Comparison of ENCODE assay signal across 36 cellular contexts in genomic region chr4:123286903-123287466, GRCh38.
"Had no signal": no experiment of that assay in that cellular context is flagged by ENCODE, and none has a peak within 500 bp of the region (broad histone marks: within the 10 kb centered on the region; RNA-seq: fewer than 3 reads in every experiment).

No MANE protein-coding gene starts in this region.

- H3K4me1 ChIP-seq: body of pancreas, breast epithelium had no signal

- DNase-seq: activated B cell treated with CpG ODN at 0.5 μM for 24 hours; activated CD4-positive, alpha-beta memory T cell treated with anti-CD3 and anti-CD28 coated beads for 36 hours; activated CD4-positive, alpha-beta T cell treated with anti-CD3 and anti-CD28 coated beads for 4 hours; activated CD4-positive, alpha-beta T cell treated with anti-CD3 and anti-CD28 coated beads, Interleukin-2, amount 10 ng/mL, durations not matched to agents 24 days and 14 days; activated CD4-positive, alpha-beta T cell treated with anti-CD3 and anti-CD28 coated beads, Interleukin-2, amount 50 U/mL, for 1 hour; activated CD4-positive, alpha-beta T cell treated with anti-CD3 and anti-CD28 coated beads, Interleukin-2, amount 50 U/mL, for 4 hours; activated CD4-positive, CD25-positive, alpha-beta regulatory T cell treated with anti-CD3 and anti-CD28 coated beads, Interleukin-2, amount 50 U/mL, for 72 hours; activated CD8-positive, alpha-beta memory T cell treated with anti-CD3 and anti-CD28 coated beads, Interleukin-2, amount 50 U/mL, for 4 hours; activated CD8-positive, alpha-beta T cell treated with anti-CD3 and anti-CD28 coated beads for 36 hours; activated effector memory CD4-positive, alpha-beta T cell treated with anti-CD3 and anti-CD28 coated beads, Interleukin-2, amount 50 U/mL, for 16 hours; activated gamma-delta T cell treated with Interleukin-2 at 50 U/mL for 16 hours; activated naive CD4-positive, alpha-beta T cell; activated naive CD4-positive, alpha-beta T cell treated with anti-CD3 and anti-CD28 coated beads for 36 hours; activated naive CD4-positive, alpha-beta T cell treated with anti-CD3 and anti-CD28 coated beads, Interleukin-2, amount 50 U/mL, for 16 hours; activated naive CD8-positive, alpha-beta T cell treated with anti-CD3 and anti-CD28 coated beads for 36 hours; activated T-cell treated with anti-CD3 and anti-CD28 coated beads for 4 hours; activated T-cell treated with anti-CD3 and anti-CD28 coated beads, Interleukin-2, amount 50 U/mL, for 1 hour; activated T-cell treated with anti-CD3 and anti-CD28 coated beads, Interleukin-2, amount 50 U/mL, for 4 hours; activated T-cell treated with anti-CD3 and anti-CD28 coated beads, Interleukin-2, amount 50 U/mL, for 72 hours; adrenal gland; amniotic stem cell; aorta; body of pancreas; brain microvascular endothelial cell; central memory CD4-positive, alpha-beta T cell; cerebellar nuclear complex; T-helper 1 cell; T-helper 2 cell; T-helper 9 cell had no signal

- H3K4me3 ChIP-seq: adrenal gland, body of pancreas, breast epithelium had no signal

- H3K27ac Mint-ChIP-seq: activated B cell treated with CpG ODN at 0.5 μM for 24 hours; activated CD4-positive, alpha-beta memory T cell treated with anti-CD3 and anti-CD28 coated beads for 36 hours; activated CD4-positive, alpha-beta T cell treated with anti-CD3 and anti-CD28 coated beads, Interleukin-2, amount 10 ng/mL, durations not matched to agents 24 days and 14 days; activated CD8-positive, alpha-beta T cell treated with anti-CD3 and anti-CD28 coated beads for 36 hours; activated naive CD4-positive, alpha-beta T cell treated with anti-CD3 and anti-CD28 coated beads for 36 hours; activated naive CD4-positive, alpha-beta T cell treated with anti-CD3 and anti-CD28 coated beads, Interleukin-2, amount 50 U/mL, for 72 hours; activated naive CD8-positive, alpha-beta T cell treated with anti-CD3 and anti-CD28 coated beads for 36 hours; activated T-cell treated with anti-CD3 and anti-CD28 coated beads, Interleukin-2, amount 50 U/mL, for 72 hours; activated T-helper 1 cell treated with anti-CD3 and anti-CD28 coated beads, Interleukin-12 subunit alpha, Interleukin-12 subunit beta, Interleukin-2, Interleukin-4 antibody, amounts not matched to agents 30 ng/mL and 10 ng/mL and 1 ng/mL, durations not matched to agents 14 hours and 24 hours and 36 hours; activated T-helper 17 cell treated with anti-CD3 and anti-CD28 coated beads, Interleukin-2, amount 50 U/mL, for 72 hours; T-helper 1 cell treated with Interleukin-12 subunit alpha and Interleukin-12 subunit beta and Interleukin-4 antibody, amounts not matched to agents 30 μg/mL and 1 μg/mL, for 36 hours; T-helper 2 cell treated with Interferon-gamma antibody and Interleukin-4, amounts not matched to agents 5 μg/mL and 100 μg/mL, for 36 hours had no signal

- H3K4me3 Mint-ChIP-seq: activated B cell treated with CpG ODN at 0.5 μM for 24 hours; activated CD4-positive, alpha-beta memory T cell treated with anti-CD3 and anti-CD28 coated beads for 36 hours; activated CD4-positive, alpha-beta T cell treated with anti-CD3 and anti-CD28 coated beads, Interleukin-2, amount 10 ng/mL, durations not matched to agents 24 days and 14 days; activated CD8-positive, alpha-beta T cell treated with anti-CD3 and anti-CD28 coated beads for 36 hours; activated naive CD4-positive, alpha-beta T cell treated with anti-CD3 and anti-CD28 coated beads for 36 hours; activated naive CD8-positive, alpha-beta T cell treated with anti-CD3 and anti-CD28 coated beads for 36 hours; activated T-cell treated with anti-CD3 and anti-CD28 coated beads, Interleukin-2, amount 50 U/mL, for 4 hours; activated T-cell treated with anti-CD3 and anti-CD28 coated beads, Interleukin-2, amount 50 U/mL, for 72 hours; activated T-helper 1 cell treated with anti-CD3 and anti-CD28 coated beads, Interleukin-12 subunit alpha, Interleukin-12 subunit beta, Interleukin-2, Interleukin-4 antibody, amounts not matched to agents 30 ng/mL and 10 ng/mL and 1 ng/mL, durations not matched to agents 14 hours and 24 hours and 36 hours; activated T-helper 17 cell treated with anti-CD3 and anti-CD28 coated beads, Interleukin-2, amount 50 U/mL, for 72 hours; T-helper 1 cell treated with Interleukin-12 subunit alpha and Interleukin-12 subunit beta and Interleukin-4 antibody, amounts not matched to agents 30 μg/mL and 1 μg/mL, for 36 hours; T-helper 2 cell treated with Interferon-gamma antibody and Interleukin-4, amounts not matched to agents 5 μg/mL and 100 μg/mL, for 36 hours had no signal

- H3K4me1 Mint-ChIP-seq: activated CD4-positive, alpha-beta T cell treated with anti-CD3 and anti-CD28 coated beads, Interleukin-2, amount 10 ng/mL, durations not matched to agents 24 days and 14 days; activated naive CD8-positive, alpha-beta T cell treated with anti-CD3 and anti-CD28 coated beads for 36 hours; activated T-helper 17 cell treated with anti-CD3 and anti-CD28 coated beads, Interleukin-2, amount 50 U/mL, for 72 hours had no signal

- H3K36me3 ChIP-seq: adrenal gland, brain microvascular endothelial cell, breast epithelium had no signal

- H3K27me3 ChIP-seq: adrenal gland, body of pancreas, brain microvascular endothelial cell, breast epithelium had no signal

- H3K27ac ChIP-seq: adrenal gland, body of pancreas, brain microvascular endothelial cell, breast epithelium, VCaP had no signal

- ATAC-seq: activated CD8-positive, alpha-beta T cell treated with anti-CD3 and anti-CD28 coated beads for 36 hours; activated naive CD4-positive, alpha-beta T cell treated with anti-CD3 and anti-CD28 coated beads, Interleukin-2, amount 50 U/mL, for 72 hours; activated T-cell treated with anti-CD3 and anti-CD28 coated beads, Interleukin-2, amount 50 U/mL, for 4 hours; activated T-cell treated with anti-CD3 and anti-CD28 coated beads, Interleukin-2, amount 50 U/mL, for 72 hours; activated T-helper 17 cell treated with anti-CD3 and anti-CD28 coated beads, Interleukin-2, amount 50 U/mL, for 72 hours; body of pancreas had no signal

- H3K27me3 Mint-ChIP-seq: activated B cell treated with CpG ODN at 0.5 μM for 24 hours; activated CD4-positive, alpha-beta memory T cell treated with anti-CD3 and anti-CD28 coated beads for 36 hours; activated CD4-positive, alpha-beta T cell treated with anti-CD3 and anti-CD28 coated beads, Interleukin-2, amount 10 ng/mL, durations not matched to agents 24 days and 14 days; activated CD8-positive, alpha-beta T cell treated with anti-CD3 and anti-CD28 coated beads for 36 hours; activated naive CD8-positive, alpha-beta T cell treated with anti-CD3 and anti-CD28 coated beads for 36 hours; activated T-helper 17 cell treated with anti-CD3 and anti-CD28 coated beads, Interleukin-2, amount 50 U/mL, for 72 hours had no signal
